In the genomic region with DNA sequence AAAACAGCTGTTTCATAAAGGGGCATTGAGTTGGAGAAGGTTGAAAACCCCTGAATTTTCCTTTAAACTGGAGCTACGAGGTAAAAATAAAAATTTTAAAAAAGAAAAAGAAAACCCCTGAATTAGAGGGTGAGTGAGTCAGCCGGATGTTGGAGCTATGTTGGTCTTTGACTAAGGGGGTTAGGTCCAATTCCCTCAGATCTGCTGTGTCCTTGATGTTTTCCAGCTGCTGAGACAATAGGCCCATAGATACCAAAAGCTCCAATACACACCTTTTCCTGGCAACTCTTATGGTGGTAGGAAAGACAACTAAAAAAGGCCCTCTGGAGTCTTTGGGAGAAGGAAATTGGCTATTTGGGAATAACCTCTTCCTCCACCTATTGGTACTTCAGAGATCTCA, we compare ENCODE assay signal across 21 cellular contexts.
DNase-seq lines count a peak whose midpoint lies in the region; ATAC-seq, FAIRE-seq and TF ChIP-seq lines count a peak whose summit lies in the region.
"Had no signal": no experiment of that assay in that cellular context is flagged by ENCODE, and none has a peak within 500 bp of the region (broad histone marks: within the 10 kb centered on the region; RNA-seq: fewer than 3 reads in every experiment).

No MANE protein-coding gene starts in this region.

- DNase-seq in heart right ventricle (no peak), left ventricle myocardium superior (no peak), GM12878 (ENCODE audit: low read depth, low spot score) (no peak), fibroblast of pulmonary artery (ENCODE audit: low read depth) (peak; percentile 83), tibial artery (no peak), NCI-H510A (lab: John Stamatoyannopoulos, UW) (no peak)
- no peak for DNase-seq in naive thymus-derived CD4-positive, alpha-beta T cell
- DNase-seq: activated CD4-positive, alpha-beta T cell treated with anti-CD3 and anti-CD28 coated beads for 48 hours; activated naive CD4-positive, alpha-beta T cell treated with anti-CD3 and anti-CD28 coated beads, Interleukin-2, amount 50 U/mL, for 16 hours; CD4-positive, alpha-beta memory T cell; glutamatergic neuron; midbrain; NCI-H2171 treated with DMSO at 0.1 percent for 48 hours; NK-92 treated with Interleukin-12 subunit alpha and Interleukin-12 subunit beta, amount 100 ng/mL, for 24 hours; SHP77 treated with DMSO at 0.1 percent for 48 hours; stimulated activated CD4-positive, alpha-beta T cell treated with anti-CD3 and anti-CD28 coated beads, Interleukin-4, amount 100 ng/mL, for 4 hours had no signal

- H3K9me3 Mint-ChIP-seq in naive thymus-derived CD4-positive, alpha-beta T cell: no peaks in the 10 kb centered on the region
- H3K9me3 Mint-ChIP-seq: CD4-positive, alpha-beta memory T cell had no signal

- H3K4me3 Mint-ChIP-seq in naive thymus-derived CD4-positive, alpha-beta T cell: no peak overlapping the region
- H3K4me3 Mint-ChIP-seq: CD4-positive, alpha-beta memory T cell had no signal

- RAD21 ChIA-PET in GM12878 (lab: Charles Lee; ENCODE audit: unreplicated experiment): interaction anchor here (0.8 to 1.1 kb wide), 5 partner anchors 19 to 128 kb away, joined by 3 to 5 read pairs (median 3); no protein-coding TSS in a partner anchor

- H3K27ac Mint-ChIP-seq in naive thymus-derived CD4-positive, alpha-beta T cell: no peak overlapping the region

- BruUV-seq in GM12878 (replicated peaks; lab: Mats Ljungman, UMichigan): no TSS peak

- TF ChIP-seq RAD21 in GM12878 (IDR thresholded peaks at IDR 0.05; ENCODE audit: insufficient read depth, low read depth, low read length): no peak

- in situ Hi-C loops in GM12878 (cut with MboI): no loop called here

- H3K27me3 ChIP-seq in heart right ventricle: no peaks in the 10 kb centered on the region
- H3K27me3 ChIP-seq in GM12878 (replicated peaks in 1 of 2; ENCODE audit: control insufficient read depth in 2 of 2, insufficient read depth in 2 of 2, low read length in 1 of 2): no peaks in the 10 kb centered on the region
- no peaks in the 10 kb centered on the region for H3K27me3 ChIP-seq in tibial artery
- no peaks in the 10 kb centered on the region for H3K27me3 ChIP-seq in naive thymus-derived CD4-positive, alpha-beta T cell (ENCODE audit: control insufficient read depth in 2 of 2, insufficient read depth in 2 of 2, low read length in 2 of 2)
- H3K27me3 ChIP-seq: cardiac muscle cell had no signal

- SMC1A ChIA-PET in GM12878 (lab: Charles Lee; ENCODE audit: uncharacterized antibody, unreplicated experiment): interaction anchor here (0.9 to 2.5 kb wide), 7 partner anchors 11 to 97 kb away, joined by 3 to 6 read pairs (median 4); no protein-coding TSS in a partner anchor

- H3K36me3 ChIP-seq in heart right ventricle: no peaks in the 10 kb centered on the region
- peaks cover 0 to 2% of the 10 kb centered on the region in 2 experiments; a peak in 1 of 4 replicates for H3K36me3 ChIP-seq in GM12878 (ENCODE audit: control insufficient read depth in 2 of 2, insufficient read depth in 2 of 2, low read length in 1 of 2)
- H3K36me3 ChIP-seq in tibial artery: no peaks in the 10 kb centered on the region
- H3K36me3 ChIP-seq in naive thymus-derived CD4-positive, alpha-beta T cell (ENCODE audit: control insufficient read depth in 2 of 3, insufficient read depth in 3 of 3, low read length in 3 of 3): no peaks in the 10 kb centered on the region
- H3K36me3 ChIP-seq: cardiac muscle cell had no signal

- WGBS in heart right ventricle, 2 donors: 56 to 74% methylated on average over 2 of the region's 2 CpGs
- WGBS in GM12878 (ENCODE audit: insufficient coverage, insufficient replicate concordance, low lambda C conversion rate, missing lambda C conversion rate): 17% methylated on average over 2 of the region's 2 CpGs

- no peaks in the 10 kb centered on the region for H4K20me1 ChIP-seq in GM12878 (ENCODE audit: control insufficient read depth, insufficient read depth)

- TF ChIP-seq POLR2A in GM12878 (IDR thresholded peaks at IDR 0.05; ENCODE audit: low read depth, low read length): no peak

- H3K79me2 ChIP-seq in GM12878 (ENCODE audit: control insufficient read depth, insufficient read depth, low read length): no peaks in the 10 kb centered on the region

- no peak for FAIRE-seq in GM12878 (lab: Jason Lieb, UNC)
- FAIRE-seq: A204.1, GM12891, islet of Langerhans had no signal

- peaks cover 1 to 20% (median 12%) of the 10 kb centered on the region in 5 donors for H3K36me3 Mint-ChIP-seq in naive thymus-derived CD4-positive, alpha-beta T cell

- H2AFZ ChIP-seq in GM12878 (ENCODE audit: control insufficient read depth, low read depth, low read length): no peak overlapping the region

- H3K4me3 ChIP-seq in heart right ventricle (no peak overlapping the region), GM12878 (no peak overlapping the region), fibroblast of pulmonary artery (replicated peaks; ENCODE audit: low read depth, low read length) (no peak overlapping the region), tibial artery (no peak overlapping the region)
- H3K4me3 ChIP-seq in naive thymus-derived CD4-positive, alpha-beta T cell (ENCODE audit: low read length): no peak overlapping the region
- H3K4me3 ChIP-seq: cardiac muscle cell had no signal

- POLR2A ChIA-PET in GM12878 (lab: Charles Lee): interaction anchor here (1.7 kb wide), 1 partner anchor 20 kb away, joined by 3 read pairs; no protein-coding TSS in a partner anchor
- POLR2A ChIA-PET in naive thymus-derived CD4-positive, alpha-beta T cell (lab: Charles Lee): no interaction called here

- no peak for TF ChIP-seq EP300 in GM12878 (IDR thresholded peaks at IDR 0.05; ENCODE audit: borderline replicate concordance in 1 of 2, control insufficient read depth in 1 of 2, low read depth in 2 of 2, low read length in 2 of 2)

- H3K27ac ChIP-seq in heart right ventricle (peak overlapping the region in 6 of 10 donors; percentile 48 to 87 (median 74)), GM12878 (ENCODE audit: control insufficient read depth, insufficient read depth) (peak overlapping the region; percentile 64; the same call in 1 of the 2 replicates), tibial artery (peak overlapping the region; percentile 71)
- H3K27ac ChIP-seq in naive thymus-derived CD4-positive, alpha-beta T cell (ENCODE audit: low read depth, low read length): no peak overlapping the region
- H3K27ac ChIP-seq: cardiac muscle cell had no signal

- no peak overlapping the region for H3K9ac ChIP-seq in GM12878 (ENCODE audit: control insufficient read depth, insufficient read depth, low read length)

- no peaks in the 10 kb centered on the region for H3K9me3 ChIP-seq in heart right ventricle
- no peaks in the 10 kb centered on the region for H3K9me3 ChIP-seq in GM12878 (replicated peaks; ENCODE audit: control insufficient read depth, insufficient read depth, low read length)
- H3K9me3 ChIP-seq in tibial artery: no peaks in the 10 kb centered on the region
- H3K9me3 ChIP-seq in naive thymus-derived CD4-positive, alpha-beta T cell (ENCODE audit: control insufficient read depth in 2 of 3, low read length in 3 of 3): no peaks in the 10 kb centered on the region

- CTCF ChIA-PET in GM12878 (lab: Yijun Ruan, JAX): interaction anchor here (0.6 to 1.3 kb wide), 3 partner anchors 39 to 129 kb away, joined by 3 to 8 read pairs (median 3); no protein-coding TSS in a partner anchor
- CTCF ChIA-PET in naive thymus-derived CD4-positive, alpha-beta T cell (lab: Charles Lee): no interaction called here

- H3K4me1 ChIP-seq in heart right ventricle (peaks cover under 1 to 74% (median 60%) of the 10 kb centered on the region in 9 donors), GM12878 (ENCODE audit: control insufficient read depth, insufficient read depth, low read length) (no peaks in the 10 kb centered on the region), tibial artery (peaks cover 0 to 54% (median 46%) of the 10 kb centered on the region in 4 donors)
- no peaks in the 10 kb centered on the region for H3K4me1 ChIP-seq in naive thymus-derived CD4-positive, alpha-beta T cell (ENCODE audit: control insufficient read depth in 2 of 2, insufficient read depth in 2 of 2, low read length in 2 of 2)

- intact Hi-C loops in heart right ventricle (cut with DNase I) (no loop called here), left ventricle myocardium superior (cut with micrococcal nuclease) (no loop called here), GM12878 (cut with micrococcal nuclease; ENCODE audit: unreplicated experiment) (no loop called here), tibial artery (cut with DNase I; ENCODE audit: low total_unique reads) (no loop called here)
- intact Hi-C loops in naive thymus-derived CD4-positive, alpha-beta T cell (cut with micrococcal nuclease): no loop called here

- H3K27me3 Mint-ChIP-seq in naive thymus-derived CD4-positive, alpha-beta T cell: no peaks in the 10 kb centered on the region
- H3K27me3 Mint-ChIP-seq: CD4-positive, alpha-beta memory T cell had no signal

- ATAC-seq in heart right ventricle: no peak
- ATAC-seq in left ventricle myocardium superior: no peak
- no peak for ATAC-seq in GM12878
- ATAC-seq in HG03457 (IDR thresholded peaks at IDR 0.05; ENCODE audit: unreplicated experiment): no peak
- ATAC-seq in naive thymus-derived CD4-positive, alpha-beta T cell: no peak

- H3K4me1 Mint-ChIP-seq in naive thymus-derived CD4-positive, alpha-beta T cell: peaks cover 0 to 2% (median 0%) of the 10 kb centered on the region in 7 donors

- TF ChIP-seq CTCF in heart right ventricle (IDR thresholded peaks at IDR 0.05) (no peak), GM12878 (IDR thresholded peaks at IDR 0.05 in 2 of 3, conservative IDR thresholded peaks at IDR 0.05 in 1 of 3; ENCODE audit: control insufficient read depth in 2 of 3, extremely low read depth in 1 of 3, insufficient read depth in 1 of 3, low read depth in 3 of 3, low read length in 3 of 3) (no peak), fibroblast of pulmonary artery (IDR thresholded peaks at IDR 0.05; ENCODE audit: low read length, missing control alignments) (no peak), tibial artery (IDR thresholded peaks at IDR 0.05) (no peak)

- no peak overlapping the region for H3K4me2 ChIP-seq in GM12878 (ENCODE audit: control insufficient read depth, insufficient read depth)

TF ChIP-seq in GM12878, 131 proteins besides CTCF, POLR2A, EP300 and RAD21 (continues in another document):
- TF ChIP-seq, protein P1, sequence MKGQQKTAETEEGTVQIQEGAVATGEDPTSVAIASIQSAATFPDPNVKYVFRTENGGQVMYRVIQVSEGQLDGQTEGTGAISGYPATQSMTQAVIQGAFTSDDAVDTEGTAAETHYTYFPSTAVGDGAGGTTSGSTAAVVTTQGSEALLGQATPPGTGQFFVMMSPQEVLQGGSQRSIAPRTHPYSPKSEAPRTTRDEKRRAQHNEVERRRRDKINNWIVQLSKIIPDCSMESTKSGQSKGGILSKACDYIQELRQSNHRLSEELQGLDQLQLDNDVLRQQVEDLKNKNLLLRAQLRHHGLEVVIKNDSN (IDR thresholded peaks at IDR 0.05; ENCODE audit: borderline replicate concordance, extremely low read length, insufficient read depth, low read depth, low read length): no peak
- no peak for TF ChIP-seq ZZZ3 (IDR thresholded peaks at IDR 0.05; ENCODE audit: control insufficient read depth, insufficient read length, low read depth)
